Comparison of ENCODE assay signal across 8 cellular contexts in genomic region chr12:106773945-106774807, GRCh38. TPM values are rescaled to one million over a fixed set of nuclear protein-coding genes. Genes with fewer than 3 reads are reported as not detected.
A peak's percentile ranks its signal among the peaks of the same experiment; 100 is the strongest.
DNase-seq lines count a peak whose midpoint lies in the region; ATAC-seq and TF ChIP-seq lines count a peak whose summit lies in the region.

TSS of gene RIC8B (plus strand) at chr12:106774682. CDS start at chr12:106774746, 64 bp downstream.

- peak within 1 kb of the TSS; percentile 95 for H3K4me3 Mint-ChIP-seq in activated CD4-positive, alpha-beta T cell treated with anti-CD3 and anti-CD28 coated beads for 36 hours

- H3K4me3 ChIP-seq in AG10803 (ENCODE audit: low read length) = peak within 1 kb of the TSS; percentile 93

- ATAC-seq in GM19043 (IDR thresholded peaks at IDR 0.05; ENCODE audit: low read depth, unreplicated experiment) (peak; percentile 84), HG03378 (IDR thresholded peaks at IDR 0.05; ENCODE audit: unreplicated experiment) (peak; percentile 90)
- ATAC-seq in activated CD4-positive, alpha-beta T cell treated with anti-CD3 and anti-CD28 coated beads for 36 hours = peak; percentile 92

- peak within 1 kb of the TSS; percentile 98 for H3K27ac Mint-ChIP-seq in activated CD4-positive, alpha-beta T cell treated with anti-CD3 and anti-CD28 coated beads for 36 hours

- TF ChIP-seq CTCF in AG10803 (conservative IDR thresholded peaks at IDR 0.05; ENCODE audit: low read length) = no peak

- H3K4me1 Mint-ChIP-seq in activated CD4-positive, alpha-beta T cell treated with anti-CD3 and anti-CD28 coated beads for 36 hours = peaks cover 32% of the 10 kb centered on the region

- DNase-seq in AG10803 (ENCODE audit: low read depth) (peak; percentile 99), NCI-H510A (lab: John Stamatoyannopoulos, UW) (peak; percentile 98), kidney tubule cell (ENCODE audit: low spot score) (peak; percentile 99)
- peak; percentile 89 for DNase-seq in activated CD4-positive, alpha-beta T cell treated with anti-CD3 and anti-CD28 coated beads for 36 hours
- peak; percentile 57 to 79 (median 71) for DNase-seq in stimulated activated CD4-positive, alpha-beta T cell treated with anti-CD3 and anti-CD28 coated beads, Interleukin-1b, Interleukin-23, amount 100 ng/mL, for 24 hours (ENCODE audit: low read depth in 4 of 4, low spot score in 1 of 4)

- no peaks in the 10 kb centered on the region for H3K27me3 Mint-ChIP-seq in activated CD4-positive, alpha-beta T cell treated with anti-CD3 and anti-CD28 coated beads for 36 hours

- POLR2A ChIA-PET in activated CD4-positive, alpha-beta T cell treated with anti-CD3 and anti-CD28 coated beads for 36 hours (lab: Charles Lee) = interaction anchor here (0.6 kb wide), 1 partner anchor 1443 kb away, joined by 3 read pairs; no protein-coding TSS in a partner anchor

- no peaks in the 10 kb centered on the region for H3K9me3 Mint-ChIP-seq in activated CD4-positive, alpha-beta T cell treated with anti-CD3 and anti-CD28 coated beads for 36 hours (ENCODE audit: low read depth)

- peak within 1 kb of the TSS; percentile 97 for H3K27ac ChIP-seq in cingulate gyrus (ENCODE audit: low read depth, low read length)

- H3K36me3 Mint-ChIP-seq in activated CD4-positive, alpha-beta T cell treated with anti-CD3 and anti-CD28 coated beads for 36 hours (ENCODE audit: low read depth) = peaks cover 2% of the 10 kb centered on the region

- intact Hi-C loops in activated CD4-positive, alpha-beta T cell treated with anti-CD3 and anti-CD28 coated beads for 36 hours (cut with DNase I, micrococcal nuclease) = loop anchor here (1.0 to 10.0 kb wide), 10 partner anchors 21 to 1667 kb away; partner anchors contain the start of genes APPL2 (in 1 of the 2), CKAP4 (in 1 of the 2), CRY1 (in 1 of the 2) and POLR3B (in 1 of the 2)

- CTCF ChIA-PET in activated CD4-positive, alpha-beta T cell treated with anti-CD3 and anti-CD28 coated beads for 36 hours (lab: Charles Lee) = interaction anchor here (0.8 to 1.7 kb wide), 2 partner anchors 67 to 417 kb away, joined by 4 read pairs; no protein-coding TSS in a partner anchor

RNA-seq across cellular contexts. Expression of gene RIC8B, which starts in this region (rescaled TPM):
- 10 to 100 TPM; 10.7 to 11.3 TPM for total RNA-seq in activated CD4-positive, alpha-beta T cell treated with anti-CD3 and anti-CD28 coated beads for 36 hours

Comparison
In these comparisons a context has a peak if more than half of its experiments do, and no peak if none do; other contexts are left out.
1. Peak in every context shown above with its lines: DNase-seq, ATAC-seq, H3K4me3 ChIP-seq and H3K27ac ChIP-seq.